ENCODE assay signal across 32 cellular contexts in genomic region chr6:16196260-16196914, GRCh38.
"Had no signal": no experiment of that assay in that cellular context is flagged by ENCODE, and none has a peak within 500 bp of the region (broad histone marks: within the 10 kb centered on the region; RNA-seq: fewer than 3 reads in every experiment).

No MANE protein-coding gene starts in this region.

- H3K27ac Mint-ChIP-seq: activated B cell treated with CpG ODN at 0.5 μM for 24 hours; activated CD8-positive, alpha-beta T cell treated with anti-CD3 and anti-CD28 coated beads for 36 hours; activated naive CD8-positive, alpha-beta T cell; activated T-helper 2 cell treated with anti-CD3 and anti-CD28 coated beads, Interferon-gamma antibody, Interleukin-2, Interleukin-4, amounts not matched to agents 10 μg/mL and 5 μg/mL and 100 μg/mL, durations not matched to agents 14 hours and 24 hours and 36 hours; effector memory CD8-positive, alpha-beta T cell; mesothelial cell of epicardium; nephron progenitor cell; stimulated activated naive B cell treated with anti-CD40 and anti-IgM and Interleukin-4, amounts not matched to agents 10 μg/mL and 1 μg/mL and 100 μg/mL, for 72 hours; T-helper 2 cell treated with Interferon-gamma antibody and Interleukin-4, amounts not matched to agents 5 μg/mL and 100 μg/mL, for 36 hours had no signal

- H3K9me3 ChIP-seq: body of pancreas, gastrocnemius medialis, pancreas, prostate gland, stomach, tibial artery had no signal

- H3K79me2 ChIP-seq: hepatocyte had no signal

- H2AFZ ChIP-seq: hepatocyte had no signal

- H3K9me3 Mint-ChIP-seq: activated B cell treated with CpG ODN at 0.5 μM for 24 hours; activated CD8-positive, alpha-beta T cell treated with anti-CD3 and anti-CD28 coated beads for 36 hours; activated T-helper 2 cell treated with anti-CD3 and anti-CD28 coated beads, Interferon-gamma antibody, Interleukin-2, Interleukin-4, amounts not matched to agents 10 μg/mL and 5 μg/mL and 100 μg/mL, durations not matched to agents 14 hours and 24 hours and 36 hours; effector memory CD8-positive, alpha-beta T cell; naive B cell; nephron progenitor cell; stimulated activated naive B cell treated with anti-CD40 and anti-IgM and Interleukin-4, amounts not matched to agents 10 μg/mL and 1 μg/mL and 100 μg/mL, for 72 hours; T-helper 2 cell treated with Interferon-gamma antibody and Interleukin-4, amounts not matched to agents 5 μg/mL and 100 μg/mL, for 36 hours had no signal

- ATAC-seq: activated CD8-positive, alpha-beta T cell treated with anti-CD3 and anti-CD28 coated beads for 36 hours; body of pancreas; effector memory CD8-positive, alpha-beta T cell; gastrocnemius medialis; left colon; pancreas; stimulated activated naive B cell treated with anti-CD40 and anti-IgM and Interleukin-4, amounts not matched to agents 10 μg/mL and 1 μg/mL and 100 μg/mL, for 72 hours had no signal

- H3K36me3 Mint-ChIP-seq: activated naive CD8-positive, alpha-beta T cell; mesothelial cell of epicardium; naive B cell; stimulated activated naive B cell treated with anti-CD40 and anti-IgM and Interleukin-4, amounts not matched to agents 10 μg/mL and 1 μg/mL and 100 μg/mL, for 72 hours had no signal

- DNase-seq: activated B cell treated with CpG ODN at 0.5 μM for 24 hours; activated CD4-positive, alpha-beta T cell treated with anti-CD3 and anti-CD28 coated beads, Interleukin-2, amount 50 U/mL, for 1 hour; activated CD8-positive, alpha-beta T cell treated with anti-CD3 and anti-CD28 coated beads for 36 hours; activated T-cell treated with anti-CD3 and anti-CD28 coated beads, Interleukin-2, amount 50 U/mL, for 48 hours; aorta; body of pancreas; dorsolateral prefrontal cortex; effector memory CD8-positive, alpha-beta T cell; erythroblast; gastrocnemius medialis; glutamatergic neuron; kidney; left colon; mammary epithelial cell; naive B cell; nephron progenitor cell; nucleus accumbens; pancreas; stimulated activated CD4-positive, alpha-beta T cell treated with anti-CD3 and anti-CD28 coated beads, Interleukin-2, amount 100 ng/mL, for 24 hours; stimulated activated naive B cell treated with anti-CD40 and anti-IgM and Interleukin-4, amounts not matched to agents 10 μg/mL and 1 μg/mL and 100 μg/mL, for 72 hours; stomach; T-helper 1 cell; tibial artery had no signal

- H3K4me1 Mint-ChIP-seq: naive B cell; stimulated activated naive B cell treated with anti-CD40 and anti-IgM and Interleukin-4, amounts not matched to agents 10 μg/mL and 1 μg/mL and 100 μg/mL, for 72 hours had no signal

- H3K4me1 ChIP-seq: body of pancreas, pancreas had no signal

- H3K4me2 ChIP-seq: hepatocyte, smooth muscle cell had no signal

- H3K4me3 Mint-ChIP-seq: activated B cell treated with CpG ODN at 0.5 μM for 24 hours; activated CD8-positive, alpha-beta T cell treated with anti-CD3 and anti-CD28 coated beads for 36 hours; activated naive CD8-positive, alpha-beta T cell; effector memory CD8-positive, alpha-beta T cell; mesothelial cell of epicardium; naive B cell; nephron progenitor cell; stimulated activated naive B cell treated with anti-CD40 and anti-IgM and Interleukin-4, amounts not matched to agents 10 μg/mL and 1 μg/mL and 100 μg/mL, for 72 hours; T-helper 2 cell treated with Interferon-gamma antibody and Interleukin-4, amounts not matched to agents 5 μg/mL and 100 μg/mL, for 36 hours had no signal

- H3K4me3 ChIP-seq: body of pancreas, cardiac muscle cell, coronary artery, dorsolateral prefrontal cortex, gastrocnemius medialis, hepatocyte, pancreas, smooth muscle cell, stomach, tibial artery had no signal

- H3K27ac ChIP-seq: body of pancreas, cardiac muscle cell, coronary artery, dorsolateral prefrontal cortex, gastrocnemius medialis, hepatocyte, pancreas, prostate gland, stomach, tibial artery had no signal

- H3K27me3 ChIP-seq: body of pancreas, cardiac muscle cell, gastrocnemius medialis, hepatocyte, pancreas, stomach, tibial artery had no signal

- FAIRE-seq: kidney, pancreas had no signal

- H3K36me3 ChIP-seq: cardiac muscle cell, gastrocnemius medialis, pancreas, prostate gland, stomach, tibial artery had no signal
